9 cellular contexts compared by ENCODE assay signal in genomic region chrX:56803849-56804681, GRCh38.
A peak's percentile ranks its signal among the peaks of the same experiment; 100 is the strongest.
DNase-seq lines count a peak whose midpoint lies in the region; ATAC-seq and TF ChIP-seq lines count a peak whose summit lies in the region.
"Had no signal": no experiment of that assay in that cellular context is flagged by ENCODE, and none has a peak within 500 bp of the region (broad histone marks: within the 10 kb centered on the region; RNA-seq: fewer than 3 reads in every experiment).

No MANE protein-coding gene starts in this region.

- peaks cover 4% of the 10 kb centered on the region for H3K4me1 Mint-ChIP-seq in mesothelial cell of epicardium

- ATAC-seq in Right ventricle myocardium inferior (no peak), GM21576 (IDR thresholded peaks at IDR 0.05; ENCODE audit: unreplicated experiment) (no peak)
- ATAC-seq: activated CD8-positive, alpha-beta T cell treated with anti-CD3 and anti-CD28 coated beads, Interleukin-2, amount 10 ng/mL, durations not matched to agents 7 days and 5 days had no signal

- H3K4me3 Mint-ChIP-seq in mesothelial cell of epicardium = peak overlapping the region; percentile 63
- H3K4me3 Mint-ChIP-seq: activated CD8-positive, alpha-beta T cell treated with anti-CD3 and anti-CD28 coated beads, Interleukin-2, amount 10 ng/mL, durations not matched to agents 7 days and 5 days had no signal

- H3K36me3 ChIP-seq in ascending aorta = no peaks in the 10 kb centered on the region

- H3K9me3 Mint-ChIP-seq in mesothelial cell of epicardium = peaks cover 24% of the 10 kb centered on the region

- H3K27me3 Mint-ChIP-seq in mesothelial cell of epicardium (ENCODE audit: low read depth) = no peaks in the 10 kb centered on the region

- peaks cover 17% of the 10 kb centered on the region for H3K36me3 Mint-ChIP-seq in mesothelial cell of epicardium

- TF ChIP-seq CTCF in ascending aorta (IDR thresholded peaks at IDR 0.05) = no peak
- TF ChIP-seq CTCF in mesothelial cell of epicardium (IDR thresholded peaks at IDR 0.05; ENCODE audit: unreplicated experiment) = no peak

- peak overlapping the region; percentile 83 to 88 for H3K27ac ChIP-seq in ascending aorta

- H3K27ac Mint-ChIP-seq in mesothelial cell of epicardium = peak overlapping the region; percentile 85
- H3K27ac Mint-ChIP-seq: activated CD8-positive, alpha-beta T cell treated with anti-CD3 and anti-CD28 coated beads, Interleukin-2, amount 10 ng/mL, durations not matched to agents 7 days and 5 days had no signal

- H3K4me3 ChIP-seq in ascending aorta = peak overlapping the region; percentile 50 to 72

- peaks cover 0 to 5% of the 10 kb centered on the region in 2 donors for H3K4me1 ChIP-seq in ascending aorta

- DNase-seq in cardiac septum (ENCODE audit: low spot score) (peak; percentile 64), Right ventricle myocardium inferior (ENCODE audit: missing footprints) (no peak), ascending aorta (ENCODE audit: low spot score in 2 of 2) (peak in 1 of 2 donors; percentile 68), mesothelial cell of epicardium (ENCODE audit: low spot score in 2 of 2, unreplicated experiment in 2 of 2) (no peak), ureter (ENCODE audit: low spot score) (peak; percentile 36), putamen (ENCODE audit: low spot score) (no peak), DMS 273 treated with DMSO at 0.1 percent for 48 hours (lab: John Stamatoyannopoulos, UW) (no peak)

- no peaks in the 10 kb centered on the region for H3K27me3 ChIP-seq in ascending aorta

- H3K9me3 ChIP-seq in ascending aorta = no peaks in the 10 kb centered on the region

- intact Hi-C loops in cardiac septum (cut with DNase I) (loop anchor here (10.0 kb wide), 1 partner anchor 171 kb away; no protein-coding TSS in a partner anchor), Right ventricle myocardium inferior (cut with DNase I) (no loop called here), ascending aorta (cut with DNase I) (loop anchor here (1.0 kb wide), 1 partner anchor 174 kb away; no protein-coding TSS in a partner anchor)

Comparison
In these comparisons a context has a peak if more than half of its experiments do, and no peak if none do; other contexts are left out.
1. DNase-seq: peak in cardiac septum (single experiment) and ureter (single experiment); none in Right ventricle myocardium inferior (single experiment), mesothelial cell of epicardium (0 of 2), putamen (single experiment) and DMS 273 treated with DMSO at 0.1 percent for 48 hours (single experiment).